In genomic region chr18:321839-322467, GRCh38 we compare ENCODE assay signal across 16 cellular contexts. TPM values are rescaled to one million over a fixed set of nuclear protein-coding genes. Genes with fewer than 3 reads are reported as not detected.
DNase-seq lines count a peak whose midpoint lies in the region; ATAC-seq lines count a peak whose summit lies in the region.
"Had no signal": no experiment of that assay in that cellular context is flagged by ENCODE, and none has a peak within 500 bp of the region (broad histone marks: within the 10 kb centered on the region; RNA-seq: fewer than 3 reads in every experiment).

No MANE protein-coding gene starts in this region.

- ATAC-seq in activated naive CD8-positive, alpha-beta T cell treated with anti-CD3 and anti-CD28 coated beads, Interleukin-2, amount 10 ng/mL, durations not matched to agents 7 days and 5 days (ENCODE audit: low read depth) = no peak
- ATAC-seq in HG03520 (IDR thresholded peaks at IDR 0.05; ENCODE audit: unreplicated experiment) = no peak
- ATAC-seq: naive thymus-derived CD8-positive, alpha-beta T cell had no signal

- peak overlapping the region; percentile 51 for H3K4me3 Mint-ChIP-seq in activated naive CD8-positive, alpha-beta T cell treated with anti-CD3 and anti-CD28 coated beads, Interleukin-2, amount 10 ng/mL, durations not matched to agents 7 days and 5 days
- no peak overlapping the region for H3K4me3 Mint-ChIP-seq in activated naive CD8-positive, alpha-beta T cell treated with anti-CD3 and anti-CD28 coated beads for 36 hours
- H3K4me3 Mint-ChIP-seq: activated T-helper 17 cell treated with anti-CD3 and anti-CD28 coated beads, Interleukin-2, amount 50 U/mL, for 72 hours; naive thymus-derived CD8-positive, alpha-beta T cell had no signal

- POLR2A ChIA-PET in activated naive CD8-positive, alpha-beta T cell treated with anti-CD3 and anti-CD28 coated beads, Interleukin-2, amount 10 ng/mL, durations not matched to agents 7 days and 5 days (lab: Charles Lee) = no interaction called here

- H3K27ac ChIP-seq in substantia nigra (ENCODE audit: low read depth, low read length, poor library complexity, severe bottlenecking) = peak overlapping the region; percentile 26
- H3K27ac ChIP-seq: tibial artery had no signal

- H3K4me1 Mint-ChIP-seq in activated naive CD8-positive, alpha-beta T cell treated with anti-CD3 and anti-CD28 coated beads, Interleukin-2, amount 10 ng/mL, durations not matched to agents 7 days and 5 days = peaks cover 9% of the 10 kb centered on the region
- peaks cover 13% of the 10 kb centered on the region for H3K4me1 Mint-ChIP-seq in activated naive CD8-positive, alpha-beta T cell treated with anti-CD3 and anti-CD28 coated beads for 36 hours

- H3K36me3 Mint-ChIP-seq in activated naive CD8-positive, alpha-beta T cell treated with anti-CD3 and anti-CD28 coated beads, Interleukin-2, amount 10 ng/mL, durations not matched to agents 7 days and 5 days = no peaks in the 10 kb centered on the region
- no peaks in the 10 kb centered on the region for H3K36me3 Mint-ChIP-seq in activated naive CD8-positive, alpha-beta T cell treated with anti-CD3 and anti-CD28 coated beads for 36 hours
- H3K36me3 Mint-ChIP-seq: immature natural killer cell; naive thymus-derived CD8-positive, alpha-beta T cell had no signal

- peaks cover 5% of the 10 kb centered on the region for H3K27me3 Mint-ChIP-seq in activated naive CD8-positive, alpha-beta T cell treated with anti-CD3 and anti-CD28 coated beads, Interleukin-2, amount 10 ng/mL, durations not matched to agents 7 days and 5 days
- peaks cover 11% of the 10 kb centered on the region for H3K27me3 Mint-ChIP-seq in activated naive CD8-positive, alpha-beta T cell treated with anti-CD3 and anti-CD28 coated beads for 36 hours
- H3K27me3 Mint-ChIP-seq: activated T-helper 17 cell treated with anti-CD3 and anti-CD28 coated beads, Interleukin-2, amount 50 U/mL, for 72 hours; progenitor cell of endocrine pancreas had no signal

- no peak overlapping the region for H3K27ac Mint-ChIP-seq in activated naive CD8-positive, alpha-beta T cell treated with anti-CD3 and anti-CD28 coated beads, Interleukin-2, amount 10 ng/mL, durations not matched to agents 7 days and 5 days
- H3K27ac Mint-ChIP-seq in activated naive CD8-positive, alpha-beta T cell treated with anti-CD3 and anti-CD28 coated beads for 36 hours = no peak overlapping the region
- H3K27ac Mint-ChIP-seq: activated T-helper 17 cell treated with anti-CD3 and anti-CD28 coated beads, Interleukin-2, amount 50 U/mL, for 72 hours; progenitor cell of endocrine pancreas had no signal

- no peak for DNase-seq in activated naive CD8-positive, alpha-beta T cell treated with anti-CD3 and anti-CD28 coated beads, Interleukin-2, amount 10 ng/mL, durations not matched to agents 7 days and 5 days
- DNase-seq in activated naive CD8-positive, alpha-beta T cell treated with anti-CD3 and anti-CD28 coated beads for 36 hours = no peak
- DNase-seq in LHCN-M2 (ENCODE audit: low read depth) (peak; percentile 17), fibroblast of peridontal ligament (ENCODE audit: extremely low read depth) (peak; percentile 43), substantia nigra (lab: John Stamatoyannopoulos, UW) (no peak), HT-29 (ENCODE audit: low spot score) (no peak), head of caudate nucleus (no peak)
- DNase-seq: activated CD4-positive, CD25-positive, alpha-beta regulatory T cell; mammary epithelial cell; T-helper 9 cell had no signal

- intact Hi-C loops in head of caudate nucleus (cut with DNase I) = no loop called here

- no peaks in the 10 kb centered on the region for H3K9me3 Mint-ChIP-seq in activated naive CD8-positive, alpha-beta T cell treated with anti-CD3 and anti-CD28 coated beads, Interleukin-2, amount 10 ng/mL, durations not matched to agents 7 days and 5 days
- H3K9me3 Mint-ChIP-seq in activated naive CD8-positive, alpha-beta T cell treated with anti-CD3 and anti-CD28 coated beads for 36 hours = no peaks in the 10 kb centered on the region
- H3K9me3 Mint-ChIP-seq: activated T-helper 17 cell treated with anti-CD3 and anti-CD28 coated beads, Interleukin-2, amount 50 U/mL, for 72 hours; immature natural killer cell; naive thymus-derived CD8-positive, alpha-beta T cell had no signal

RNA-seq across cellular contexts. Expression of gene THOC1, which starts 54.1 kb away (rescaled TPM):
- total RNA-seq in activated naive CD8-positive, alpha-beta T cell treated with anti-CD3 and anti-CD28 coated beads, Interleukin-2, amount 10 ng/mL, durations not matched to agents 7 days and 5 days = 10 to 100 TPM; 52.1 to 54.8 TPM
- 10 to 100 TPM; 56.4 to 62.2 TPM for total RNA-seq in activated naive CD8-positive, alpha-beta T cell treated with anti-CD3 and anti-CD28 coated beads for 36 hours
- 35.8 and 38.1 TPM in 2 replicates for total RNA-seq in LHCN-M2 (2014; rRNA removed)
- 9.9 TPM for polyA plus RNA-seq in LHCN-M2 (2012)
- 30.2 and 40.6 TPM in 2 replicates for total RNA-seq in HT-29 (2014; rRNA removed; shearing (Covaris generic))

Comparison
In these comparisons a context has a peak if more than half of its experiments do, and no peak if none do; other contexts are left out.
1. DNase-seq: peak in LHCN-M2 (single experiment) and fibroblast of peridontal ligament (single experiment); none in activated naive CD8-positive, alpha-beta T cell treated with anti-CD3 and anti-CD28 coated beads, Interleukin-2, amount 10 ng/mL, durations not matched to agents 7 days and 5 days (single experiment), activated naive CD8-positive, alpha-beta T cell treated with anti-CD3 and anti-CD28 coated beads for 36 hours (single experiment), substantia nigra (0 of 49), HT-29 (single experiment) and head of caudate nucleus (0 of 42).